Comparison of ENCODE assay signal across 8 cellular contexts in genomic region chr9:33374634-33375237, GRCh38. TPM values are rescaled to one million over a fixed set of nuclear protein-coding genes. Genes with fewer than 3 reads are reported as not detected.
DNase-seq lines count a peak whose midpoint lies in the region; ATAC-seq and TF ChIP-seq lines count a peak whose summit lies in the region.

No MANE protein-coding gene starts in this region.

- intact Hi-C loops in heart right ventricle (cut with DNase I): loop anchor here (1.0 to 10.0 kb wide), 11 partner anchors 33 to 94 kb away; partner anchors contain the start of gene AQP3 (in 1 of the 10)
- intact Hi-C loops in psoas muscle (cut with DNase I): loop anchor here (5.0 kb wide), 2 partner anchors 38 to 93 kb away; no protein-coding TSS in a partner anchor
- intact Hi-C loops in uterus (cut with DNase I; ENCODE audit: low total_unique reads): no loop called here

- H3K9ac ChIP-seq in adipocyte (ENCODE audit: low read length): peak overlapping the region; percentile 58

- TF ChIP-seq CTCF in BJ (IDR thresholded peaks at IDR 0.05; ENCODE audit: insufficient read depth, low read depth, low read length): peak; percentile 93
- peak; percentile 62 for TF ChIP-seq CTCF in GM20000 (IDR thresholded peaks at IDR 0.05; ENCODE audit: extremely low read depth, missing control alignments)
- TF ChIP-seq CTCF in heart right ventricle (IDR thresholded peaks at IDR 0.05): peak; percentile 72 to 94 (median 88)
- TF ChIP-seq CTCF in psoas muscle (IDR thresholded peaks at IDR 0.05): peak; percentile 83
- peak; percentile 85 to 92 (median 88) for TF ChIP-seq CTCF in uterus (IDR thresholded peaks at IDR 0.05)

- POLR2A ChIA-PET in BJ (lab: Charles Lee): interaction anchor here (0.7 kb wide), 1 partner anchor 37 kb away, joined by 5 read pairs; no protein-coding TSS in a partner anchor

- H3K4me3 ChIP-seq in BJ (ENCODE audit: low read depth, low read length) (no peak overlapping the region), MG63 (no peak overlapping the region), adipocyte (ENCODE audit: low read length) (no peak overlapping the region), heart right ventricle (peak overlapping the region in 6 of 10 donors; percentile 6 to 30 (median 22)), psoas muscle (peak overlapping the region; percentile 22), uterus (no peak overlapping the region)

- no peaks in the 10 kb centered on the region for H3K27me3 ChIP-seq in BJ (ENCODE audit: control insufficient read depth, insufficient read depth, low read length)
- H3K27me3 ChIP-seq in MG63: no peaks in the 10 kb centered on the region
- H3K27me3 ChIP-seq in adipocyte (replicated peaks; ENCODE audit: control insufficient read depth, insufficient read depth, low read length): no peaks in the 10 kb centered on the region
- no peaks in the 10 kb centered on the region for H3K27me3 ChIP-seq in heart right ventricle
- no peaks in the 10 kb centered on the region for H3K27me3 ChIP-seq in psoas muscle (ENCODE audit: insufficient read depth in 3 of 3, low read length in 2 of 3)
- H3K27me3 ChIP-seq in uterus: no peaks in the 10 kb centered on the region

- no peak for TF ChIP-seq POLR2A in uterus (IDR thresholded peaks at IDR 0.05)

- peak overlapping the region in 7 of 10 donors; percentile 2 to 79 (median 54) for H3K27ac ChIP-seq in heart right ventricle
- H3K27ac ChIP-seq in psoas muscle: peak overlapping the region; percentile 58
- H3K27ac ChIP-seq in uterus: peak overlapping the region; percentile 77 to 79

- DNase-seq in BJ (ENCODE audit: low read depth) (peak; percentile 16), GM20000 (ENCODE audit: low spot score) (peak; percentile 73), MG63 (peak; percentile 53), SW480 (ENCODE audit: low spot score) (peak; percentile 66), adipocyte (ENCODE audit: low read depth) (peak; percentile 93), heart right ventricle (peak in 1 of 2 donors; percentile 87), psoas muscle (peak; percentile 62 to 66), uterus (peak; percentile 68 to 85)

- CTCF ChIA-PET in BJ (lab: Yijun Ruan, JAX): interaction anchor here (0.8 to 12.6 kb wide), 37 partner anchors 9 to 347 kb away, joined by 3 to 111 read pairs (median 5); partner anchors contain the start of genes AQP3, AQP7, NFX1 and NOL6

- peaks cover 15% of the 10 kb centered on the region for H3K4me1 ChIP-seq in adipocyte (ENCODE audit: control insufficient read depth, insufficient read depth, low read length)
- peaks cover 5 to 29% (median 18%) of the 10 kb centered on the region in 9 donors for H3K4me1 ChIP-seq in heart right ventricle
- peaks cover 18% of the 10 kb centered on the region for H3K4me1 ChIP-seq in psoas muscle
- no peaks in the 10 kb centered on the region for H3K4me1 ChIP-seq in uterus

- H3K36me3 ChIP-seq in BJ (ENCODE audit: control insufficient read depth, insufficient read depth, low read length): peaks cover 12% of the 10 kb centered on the region
- H3K36me3 ChIP-seq in MG63: peaks cover 9% of the 10 kb centered on the region
- H3K36me3 ChIP-seq in adipocyte (ENCODE audit: control insufficient read depth, insufficient read depth, low read length, severe bottlenecking): peaks cover 34% of the 10 kb centered on the region
- peaks cover 0 to 35% (median 23%) of the 10 kb centered on the region in 9 donors for H3K36me3 ChIP-seq in heart right ventricle
- H3K36me3 ChIP-seq in psoas muscle (ENCODE audit: insufficient read depth in 1 of 2, low read depth in 1 of 2): peaks cover 3 to 31% of the 10 kb centered on the region in 2 donors
- H3K36me3 ChIP-seq in uterus: no peaks in the 10 kb centered on the region

- ATAC-seq in heart right ventricle (peak; percentile 63 to 92 (median 82)), psoas muscle (peak; percentile 75 to 84 (median 79))

- H3K9me3 ChIP-seq in MG63 (no peaks in the 10 kb centered on the region), adipocyte (ENCODE audit: control insufficient read depth, low read length) (no peaks in the 10 kb centered on the region), heart right ventricle (no peaks in the 10 kb centered on the region), psoas muscle (no peaks in the 10 kb centered on the region), uterus (no peaks in the 10 kb centered on the region)

- WGBS in heart right ventricle, 2 donors: 60 to 63% methylated on average over 6 of the region's 6 CpGs
- WGBS in psoas muscle, 3 donors: 60 to 65% (median 63%) methylated on average over 6 of the region's 6 CpGs

RNA-seq across cellular contexts. Expression of gene AQP7, which starts 27.6 kb away (rescaled TPM):
- polyA plus RNA-seq in BJ (2011; rRNA removed): not detected in 2 replicates
- polyA minus RNA-seq in BJ (2011; rRNA and poly(A)+ RNA removed): not detected in 2 replicates
- total RNA-seq in MG63 (2014; rRNA removed; shearing (Covaris generic); ENCODE audit: low replicate concordance): not detected in 2 replicates
- 100 to 1,000 TPM in 9 of 10 donors, 10 to 100 TPM in 1; 80.2 to 250 (median 133) TPM for total RNA-seq in heart right ventricle
- polyA plus RNA-seq in heart right ventricle: 100 to 1,000 TPM in 1 of 2 donors, 10 to 100 TPM in 1; 28.2 to 255 TPM
- 10 to 100 TPM in 3 of 4 donors, 1 to 10 TPM in 1; 8.6 to 45.0 (median 15.7) TPM for total RNA-seq in psoas muscle
- 10 to 100 TPM in 2 of 3 donors, 1 to 10 TPM in 1; 8.6 to 10.8 (median 10.7) TPM for polyA plus RNA-seq in psoas muscle
- 1 to 10 TPM in 3 of 4 donors, not detected in 1; 1.3 to 4.6 (median 2.1) TPM for total RNA-seq in uterus

Comparison
In these comparisons a context has a peak if more than half of its experiments do, and no peak if none do; other contexts are left out.
1. H3K4me3 ChIP-seq: peak in heart right ventricle (6 of 10) and psoas muscle (single experiment); none in BJ (single experiment), MG63 (single experiment), adipocyte (single experiment) and uterus (0 of 2).
2. Peak in every context shown above with its lines, with median percentiles within 50 percentile points of each other: CTCF ChIP-seq and H3K27ac ChIP-seq.